In the genomic region with DNA sequence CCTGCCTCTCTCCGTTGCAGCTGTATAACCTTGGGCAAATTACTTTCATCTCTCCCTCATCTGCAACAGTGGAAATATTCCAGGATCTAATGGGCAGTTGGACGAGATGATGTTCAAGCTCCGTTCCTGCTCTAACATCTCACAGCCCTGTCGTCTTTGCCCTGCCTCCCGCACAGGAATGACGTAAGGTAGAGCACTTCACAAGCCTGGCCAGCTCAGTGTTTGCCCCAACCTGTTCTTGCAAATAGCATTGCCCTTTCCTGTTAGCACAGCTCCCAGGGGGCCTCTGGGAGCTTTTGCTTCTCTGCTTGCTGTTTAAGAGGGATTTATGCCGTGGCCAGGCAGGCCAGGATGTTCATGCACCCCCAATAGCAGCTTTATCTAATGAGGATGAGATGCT, we compare ENCODE assay signal across 15 cellular contexts.
A peak's percentile ranks its signal among the peaks of the same experiment; 100 is the strongest.
DNase-seq lines count a peak whose midpoint lies in the region; ATAC-seq and TF ChIP-seq lines count a peak whose summit lies in the region.
"Had no signal": no experiment of that assay in that cellular context is flagged by ENCODE, and none has a peak within 500 bp of the region (broad histone marks: within the 10 kb centered on the region; RNA-seq: fewer than 3 reads in every experiment).

No MANE protein-coding gene starts in this region.

- peak; percentile 74 for DNase-seq in D341Med (ENCODE audit: low spot score)
- peak; percentile 52 for DNase-seq in HuH-7 (ENCODE audit: low spot score)
- DNase-seq in NCI-H774 (lab: John Stamatoyannopoulos, UW) = peak; percentile 39
- DNase-seq in glutamatergic neuron = peak; percentile 76
- no peak for DNase-seq in coronary artery (ENCODE audit: low spot score)
- DNase-seq in epidermal melanocyte (ENCODE audit: insufficient read length, low spot score) = no peak
- no peak for DNase-seq in Peyer's patch
- DNase-seq: activated gamma-delta T cell treated with Interleukin-2 at 50 U/mL for 16 hours; kidney glomerular epithelial cell; NCI-H226; SIG-M5; stimulated activated CD4-positive, alpha-beta T cell treated with anti-CD3 and anti-CD28 coated beads, Interleukin-4, amount 100 ng/mL, for 4 hours; stimulated activated naive B cell treated with anti-CD40 and anti-IgM and Interleukin-4, amounts not matched to agents 10 μg/mL and 1 μg/mL and 100 μg/mL, for 72 hours had no signal

- no peaks in the 10 kb centered on the region for H3K27me3 ChIP-seq in Peyer's patch

- H3K4me3 ChIP-seq in coronary artery (no peak overlapping the region), Peyer's patch (no peak overlapping the region)
- H3K4me3 ChIP-seq: GM12878 had no signal

- TF ChIP-seq POLR2A in GM18505 (IDR thresholded peaks at IDR 0.05; ENCODE audit: borderline replicate concordance, extremely low read depth, insufficient read depth, insufficient read length) = no peak
- TF ChIP-seq POLR2A in Peyer's patch (IDR thresholded peaks at IDR 0.05) = no peak

- no peak for TF ChIP-seq CTCF in glutamatergic neuron (IDR thresholded peaks at IDR 0.05; ENCODE audit: partially characterized antibody, unreplicated experiment)
- TF ChIP-seq CTCF in coronary artery (IDR thresholded peaks at IDR 0.05) = no peak
- TF ChIP-seq CTCF in Peyer's patch (IDR thresholded peaks at IDR 0.05) = no peak

- peaks cover 4% of the 10 kb centered on the region for H3K36me3 Mint-ChIP-seq in glutamatergic neuron (ENCODE audit: unreplicated experiment)

- H3K4me3 Mint-ChIP-seq in glutamatergic neuron (ENCODE audit: unreplicated experiment) = peak overlapping the region; percentile 74
- H3K4me3 Mint-ChIP-seq: stimulated activated naive B cell treated with anti-CD40 and anti-IgM and Interleukin-4, amounts not matched to agents 10 μg/mL and 1 μg/mL and 100 μg/mL, for 72 hours had no signal

- peaks cover 8% of the 10 kb centered on the region for H3K9me3 Mint-ChIP-seq in glutamatergic neuron (ENCODE audit: unreplicated experiment)
- H3K9me3 Mint-ChIP-seq: stimulated activated naive B cell treated with anti-CD40 and anti-IgM and Interleukin-4, amounts not matched to agents 10 μg/mL and 1 μg/mL and 100 μg/mL, for 72 hours had no signal

- H3K27me3 Mint-ChIP-seq in glutamatergic neuron (ENCODE audit: unreplicated experiment) = peaks cover 3% of the 10 kb centered on the region

- H3K27ac ChIP-seq in coronary artery = no peak overlapping the region
- no peak overlapping the region for H3K27ac ChIP-seq in Peyer's patch

- H3K27ac Mint-ChIP-seq in glutamatergic neuron (ENCODE audit: unreplicated experiment) = no peak overlapping the region
- H3K27ac Mint-ChIP-seq: stimulated activated naive B cell treated with anti-CD40 and anti-IgM and Interleukin-4, amounts not matched to agents 10 μg/mL and 1 μg/mL and 100 μg/mL, for 72 hours had no signal

- H3K36me3 ChIP-seq in Peyer's patch = no peaks in the 10 kb centered on the region

- no peaks in the 10 kb centered on the region for H3K9me3 ChIP-seq in Peyer's patch

- H3K4me1 ChIP-seq in Peyer's patch = peaks cover 0 to 13% (median 0%) of the 10 kb centered on the region in 4 donors

- H3K4me1 Mint-ChIP-seq in glutamatergic neuron (ENCODE audit: low read depth, unreplicated experiment) = peaks cover 63% of the 10 kb centered on the region

- no peak for ATAC-seq in GM18505 (IDR thresholded peaks at IDR 0.05; ENCODE audit: unreplicated experiment)
- ATAC-seq: GM12878; stimulated activated naive B cell treated with anti-CD40 and anti-IgM and Interleukin-4, amounts not matched to agents 10 μg/mL and 1 μg/mL and 100 μg/mL, for 72 hours had no signal

Comparison
In these comparisons a context has a peak if more than half of its experiments do, and no peak if none do; other contexts are left out.
1. DNase-seq: peak in D341Med (single experiment), HuH-7 (single experiment), NCI-H774 (single experiment) and glutamatergic neuron (single experiment); none in coronary artery (single experiment), epidermal melanocyte (single experiment) and Peyer's patch (0 of 3).